ENCODE assay signal across 9 cellular contexts in genomic region chr7:79452032-79452494, GRCh38. TPM values are rescaled to one million over a fixed set of nuclear protein-coding genes. Genes with fewer than 3 reads are reported as not detected.
DNase-seq lines count a peak whose midpoint lies in the region; ATAC-seq and TF ChIP-seq lines count a peak whose summit lies in the region.
"Had no signal": no experiment of that assay in that cellular context is flagged by ENCODE, and none has a peak within 500 bp of the region (broad histone marks: within the 10 kb centered on the region; RNA-seq: fewer than 3 reads in every experiment).

No MANE protein-coding gene starts in this region.

- CTCF ChIA-PET in BJ (lab: Yijun Ruan, JAX): interaction anchor here (1.1 to 2.2 kb wide), 2 partner anchors 10 to 154 kb away, joined by 5 to 6 read pairs; no protein-coding TSS in a partner anchor
- CTCF ChIA-PET in activated CD8-positive, alpha-beta T cell treated with anti-CD3 and anti-CD28 coated beads for 36 hours (lab: Charles Lee): no interaction called here
- CTCF ChIA-PET in naive thymus-derived CD4-positive, alpha-beta T cell (lab: Charles Lee): no interaction called here

- no peak overlapping the region for H3K27ac Mint-ChIP-seq in activated CD8-positive, alpha-beta T cell treated with anti-CD3 and anti-CD28 coated beads for 36 hours
- no peak overlapping the region for H3K27ac Mint-ChIP-seq in naive thymus-derived CD4-positive, alpha-beta T cell

- no peaks in the 10 kb centered on the region for H3K9me3 Mint-ChIP-seq in activated CD8-positive, alpha-beta T cell treated with anti-CD3 and anti-CD28 coated beads for 36 hours
- peaks cover 0 to 18% (median 2%) of the 10 kb centered on the region in 11 donors for H3K9me3 Mint-ChIP-seq in naive thymus-derived CD4-positive, alpha-beta T cell

- POLR2A ChIA-PET in BJ (lab: Charles Lee): interaction anchor here (0.6 kb wide), 1 partner anchor 181 kb away, joined by 8 read pairs; no protein-coding TSS in a partner anchor
- POLR2A ChIA-PET in activated CD8-positive, alpha-beta T cell treated with anti-CD3 and anti-CD28 coated beads for 36 hours (lab: Charles Lee): no interaction called here
- POLR2A ChIA-PET in naive thymus-derived CD4-positive, alpha-beta T cell (lab: Charles Lee): no interaction called here

- intact Hi-C loops in activated CD8-positive, alpha-beta T cell treated with anti-CD3 and anti-CD28 coated beads for 36 hours (cut with micrococcal nuclease): no loop called here
- intact Hi-C loops in naive thymus-derived CD4-positive, alpha-beta T cell (cut with micrococcal nuclease): no loop called here
- intact Hi-C loops in uterus (cut with DNase I; ENCODE audit: low total_unique reads): no loop called here

- peak; percentile 52 to 64 for TF ChIP-seq POLR2A in uterus (IDR thresholded peaks at IDR 0.05)

- DNase-seq in BJ (ENCODE audit: low read depth): no peak
- peak; percentile 45 for DNase-seq in activated CD8-positive, alpha-beta T cell treated with anti-CD3 and anti-CD28 coated beads for 36 hours
- peak; percentile 91 for DNase-seq in foreskin melanocyte
- DNase-seq in naive thymus-derived CD4-positive, alpha-beta T cell: peak in 2 of 9 donors; percentile 22 to 23
- DNase-seq in uterus: peak; percentile 81 to 88

- peaks cover 9% of the 10 kb centered on the region for H3K4me1 Mint-ChIP-seq in activated CD8-positive, alpha-beta T cell treated with anti-CD3 and anti-CD28 coated beads for 36 hours (ENCODE audit: low read depth)
- peaks cover 0 to 10% (median 8%) of the 10 kb centered on the region in 7 donors for H3K4me1 Mint-ChIP-seq in naive thymus-derived CD4-positive, alpha-beta T cell

- H3K9ac ChIP-seq in HUES48 (ENCODE audit: low read depth, low read length): no peak overlapping the region; the same call in 1 of the 2 replicates

- TF ChIP-seq CTCF in BJ (IDR thresholded peaks at IDR 0.05; ENCODE audit: insufficient read depth, low read depth, low read length) (no peak), uterus (IDR thresholded peaks at IDR 0.05) (no peak)
- no peak for TF ChIP-seq CTCF in activated CD8-positive, alpha-beta T cell treated with anti-CD3 and anti-CD28 coated beads for 36 hours (IDR thresholded peaks at IDR 0.05)

- H3K36me3 ChIP-seq in BJ (ENCODE audit: control insufficient read depth, insufficient read depth, low read length) (no peaks in the 10 kb centered on the region; the same call in 1 of the 2 replicates), HUES48 (ENCODE audit: control insufficient read depth, insufficient read depth, low read length) (no peaks in the 10 kb centered on the region), uterus (no peaks in the 10 kb centered on the region)
- no peaks in the 10 kb centered on the region for H3K36me3 ChIP-seq in naive thymus-derived CD4-positive, alpha-beta T cell (ENCODE audit: control insufficient read depth in 2 of 3, insufficient read depth in 3 of 3, low read length in 3 of 3)
- H3K36me3 ChIP-seq: HAP-1 had no signal

- H3K4me3 Mint-ChIP-seq in activated CD8-positive, alpha-beta T cell treated with anti-CD3 and anti-CD28 coated beads for 36 hours: peak overlapping the region; percentile 71
- H3K4me3 Mint-ChIP-seq in naive thymus-derived CD4-positive, alpha-beta T cell: peak overlapping the region in 4 of 10 donors; percentile 1 to 75 (median 63)

- peak overlapping the region; percentile 70 for H3K4me3 ChIP-seq in BJ (ENCODE audit: low read depth, low read length)
- peak overlapping the region; percentile 77 for H3K4me3 ChIP-seq in HUES48 (ENCODE audit: low read depth, low read length)
- no peak overlapping the region for H3K4me3 ChIP-seq in naive thymus-derived CD4-positive, alpha-beta T cell (ENCODE audit: low read length)
- H3K4me3 ChIP-seq in uterus: peak overlapping the region; percentile 83 to 85

- H3K9me3 ChIP-seq in HUES48 (ENCODE audit: control insufficient read depth, insufficient read depth, low read length) (no peaks in the 10 kb centered on the region), uterus (no peaks in the 10 kb centered on the region)
- no peaks in the 10 kb centered on the region for H3K9me3 ChIP-seq in naive thymus-derived CD4-positive, alpha-beta T cell (ENCODE audit: control insufficient read depth in 2 of 3, low read length in 3 of 3)
- H3K9me3 ChIP-seq: HAP-1 had no signal

- H3K27ac ChIP-seq in HUES48 (ENCODE audit: low read depth, low read length): no peak overlapping the region
- H3K27ac ChIP-seq in naive thymus-derived CD4-positive, alpha-beta T cell (ENCODE audit: low read depth, low read length): no peak overlapping the region
- peak overlapping the region; percentile 94 to 97 for H3K27ac ChIP-seq in uterus

- H3K27me3 Mint-ChIP-seq in activated CD8-positive, alpha-beta T cell treated with anti-CD3 and anti-CD28 coated beads for 36 hours: peaks cover 53% of the 10 kb centered on the region
- peaks cover 36 to 55% (median 46%) of the 10 kb centered on the region in 5 donors for H3K27me3 Mint-ChIP-seq in naive thymus-derived CD4-positive, alpha-beta T cell

- H3K4me1 ChIP-seq in HUES48 (ENCODE audit: control insufficient read depth, insufficient read depth, low read length) (0 out of 2 replicates have a peak, but pooled peaks cover 3% of the 10 kb centered on the region), uterus (peaks cover 0 to 8% of the 10 kb centered on the region in 2 donors)
- H3K4me1 ChIP-seq in naive thymus-derived CD4-positive, alpha-beta T cell (ENCODE audit: control insufficient read depth in 2 of 2, insufficient read depth in 2 of 2, low read length in 2 of 2): no peaks in the 10 kb centered on the region
- H3K4me1 ChIP-seq: HAP-1 had no signal

- peak; percentile 81 for ATAC-seq in activated CD8-positive, alpha-beta T cell treated with anti-CD3 and anti-CD28 coated beads for 36 hours
- ATAC-seq in naive thymus-derived CD4-positive, alpha-beta T cell: peak; percentile 55
- ATAC-seq in GM21786 (IDR thresholded peaks at IDR 0.05; ENCODE audit: unreplicated experiment) (no peak), GM19023 (IDR thresholded peaks at IDR 0.05; ENCODE audit: unreplicated experiment) (no peak)

- no peaks in the 10 kb centered on the region for H3K36me3 Mint-ChIP-seq in activated CD8-positive, alpha-beta T cell treated with anti-CD3 and anti-CD28 coated beads for 36 hours (ENCODE audit: low read depth)
- H3K36me3 Mint-ChIP-seq in naive thymus-derived CD4-positive, alpha-beta T cell: no peaks in the 10 kb centered on the region

- H3K27me3 ChIP-seq in BJ (ENCODE audit: control insufficient read depth, insufficient read depth, low read length) (no peaks in the 10 kb centered on the region), HUES48 (ENCODE audit: control insufficient read depth, insufficient read depth, low read length) (peaks cover 73% of the 10 kb centered on the region), uterus (no peaks in the 10 kb centered on the region)
- H3K27me3 ChIP-seq in naive thymus-derived CD4-positive, alpha-beta T cell (ENCODE audit: control insufficient read depth in 2 of 2, insufficient read depth in 2 of 2, low read length in 2 of 2): no peaks in the 10 kb centered on the region

RNA-seq across cellular contexts. Expression of gene MAGI2, which starts 1.4 kb away (rescaled TPM):
- polyA plus RNA-seq in BJ (2011; rRNA removed): 0.81 and 1.2 TPM in 2 replicates
- polyA minus RNA-seq in BJ (2011; rRNA and poly(A)+ RNA removed): 14.6 and 16.5 TPM in 2 replicates
- under 1 TPM; 0.04 to 0.09 TPM for total RNA-seq in activated CD8-positive, alpha-beta T cell treated with anti-CD3 and anti-CD28 coated beads for 36 hours
- under 1 TPM in 4 of 5 experiments, not detected in 1; 0.05 to 0.67 (median 0.15) TPM for total RNA-seq in naive thymus-derived CD4-positive, alpha-beta T cell
- not detected for polyA plus RNA-seq in naive thymus-derived CD4-positive, alpha-beta T cell
- 10 to 100 TPM in 2 of 4 donors, 1 to 10 TPM in 2; 5.3 to 23.2 (median 13.8) TPM for total RNA-seq in uterus

Comparison
In these comparisons a context has a peak if more than half of its experiments do, and no peak if none do; other contexts are left out.
1. H3K27ac ChIP-seq: peak in uterus (2 of 2); none in HUES48 (single experiment) and naive thymus-derived CD4-positive, alpha-beta T cell (single experiment).
2. ATAC-seq: peak in activated CD8-positive, alpha-beta T cell treated with anti-CD3 and anti-CD28 coated beads for 36 hours (single experiment) and naive thymus-derived CD4-positive, alpha-beta T cell (single experiment); none in GM21786 (single experiment) and GM19023 (single experiment).